Comparison of ENCODE assay signal across 8 cellular contexts in genomic region chr1:39103321-39104157, GRCh38.
A peak's percentile ranks its signal among the peaks of the same experiment; 100 is the strongest.
DNase-seq lines count a peak whose midpoint lies in the region; ATAC-seq and TF ChIP-seq lines count a peak whose summit lies in the region.

No MANE protein-coding gene starts in this region.

- in situ Hi-C loops in ACHN (cut with HindIII; ENCODE audit: low pct_ligation_motif_present, low pct_unique_long_range_greater_than_20kb, low sequenced_read_pairs), result no loop called here

- H3K27ac ChIP-seq in VCaP (peak overlapping the region; percentile 52), foreskin keratinocyte (peak overlapping the region; percentile 99)

- H3K4me3 Mint-ChIP-seq in T-helper 2 cell treated with Interferon-gamma antibody and Interleukin-4, amounts not matched to agents 5 μg/mL and 100 μg/mL, for 36 hours, result peak overlapping the region; percentile 25
- peak overlapping the region; percentile 42 to 69 for H3K4me3 Mint-ChIP-seq in stimulated activated naive B cell treated with anti-CD40 and anti-IgM and Interleukin-4, amounts not matched to agents 10 μg/mL and 1 μg/mL and 100 μg/mL, for 72 hours

- H3K27me3 ChIP-seq in foreskin keratinocyte, result no peaks in the 10 kb centered on the region

- no peak overlapping the region for H3K27ac Mint-ChIP-seq in T-helper 2 cell treated with Interferon-gamma antibody and Interleukin-4, amounts not matched to agents 5 μg/mL and 100 μg/mL, for 36 hours
- peak overlapping the region; percentile 89 for H3K27ac Mint-ChIP-seq in stimulated activated naive B cell treated with anti-CD40 and anti-IgM and Interleukin-4, amounts not matched to agents 10 μg/mL and 1 μg/mL and 100 μg/mL, for 72 hours

- H3K4me1 ChIP-seq in foreskin keratinocyte, result peaks cover 22% of the 10 kb centered on the region

- no peaks in the 10 kb centered on the region for H3K9me3 Mint-ChIP-seq in T-helper 2 cell treated with Interferon-gamma antibody and Interleukin-4, amounts not matched to agents 5 μg/mL and 100 μg/mL, for 36 hours
- no peaks in the 10 kb centered on the region for H3K9me3 Mint-ChIP-seq in stimulated activated naive B cell treated with anti-CD40 and anti-IgM and Interleukin-4, amounts not matched to agents 10 μg/mL and 1 μg/mL and 100 μg/mL, for 72 hours

- DNase-seq in T-helper 2 cell treated with Interferon-gamma antibody and Interleukin-4, amounts not matched to agents 5 μg/mL and 100 μg/mL, for 36 hours (ENCODE audit: low spot score), result no peak
- DNase-seq in T-helper 2 cell (no peak), foreskin keratinocyte (peak; percentile 87 to 94), ACHN (no peak), cerebellar cortex (ENCODE audit: low spot score) (no peak)
- no peak for DNase-seq in stimulated activated naive B cell treated with anti-CD40 and anti-IgM and Interleukin-4, amounts not matched to agents 10 μg/mL and 1 μg/mL and 100 μg/mL, for 72 hours

- H3K36me3 Mint-ChIP-seq in T-helper 2 cell treated with Interferon-gamma antibody and Interleukin-4, amounts not matched to agents 5 μg/mL and 100 μg/mL, for 36 hours (ENCODE audit: low read depth), result no peaks in the 10 kb centered on the region
- H3K36me3 Mint-ChIP-seq in stimulated activated naive B cell treated with anti-CD40 and anti-IgM and Interleukin-4, amounts not matched to agents 10 μg/mL and 1 μg/mL and 100 μg/mL, for 72 hours, result peaks cover 0 to 2% of the 10 kb centered on the region in 2 donors

- TF ChIP-seq CTCF in VCaP (conservative IDR thresholded peaks at IDR 0.05) (no peak), foreskin keratinocyte (conservative IDR thresholded peaks at IDR 0.05) (no peak)

- H3K4me1 Mint-ChIP-seq in T-helper 2 cell treated with Interferon-gamma antibody and Interleukin-4, amounts not matched to agents 5 μg/mL and 100 μg/mL, for 36 hours (ENCODE audit: low read depth), result peaks cover 19% of the 10 kb centered on the region
- H3K4me1 Mint-ChIP-seq in stimulated activated naive B cell treated with anti-CD40 and anti-IgM and Interleukin-4, amounts not matched to agents 10 μg/mL and 1 μg/mL and 100 μg/mL, for 72 hours, result peaks cover 33 to 49% of the 10 kb centered on the region in 2 donors

- peaks cover 16% of the 10 kb centered on the region for H3K27me3 Mint-ChIP-seq in T-helper 2 cell treated with Interferon-gamma antibody and Interleukin-4, amounts not matched to agents 5 μg/mL and 100 μg/mL, for 36 hours (ENCODE audit: low read depth)
- no peaks in the 10 kb centered on the region for H3K27me3 Mint-ChIP-seq in stimulated activated naive B cell treated with anti-CD40 and anti-IgM and Interleukin-4, amounts not matched to agents 10 μg/mL and 1 μg/mL and 100 μg/mL, for 72 hours

- ATAC-seq in foreskin keratinocyte, result peak; percentile 67
- no peak for ATAC-seq in stimulated activated naive B cell treated with anti-CD40 and anti-IgM and Interleukin-4, amounts not matched to agents 10 μg/mL and 1 μg/mL and 100 μg/mL, for 72 hours (replicated peaks)
- no peak for ATAC-seq in HG03571 (IDR thresholded peaks at IDR 0.05; ENCODE audit: unreplicated experiment)

Comparison
In these comparisons a context has a peak if more than half of its experiments do, and no peak if none do; other contexts are left out.
1. DNase-seq: peak in foreskin keratinocyte (2 of 2); none in T-helper 2 cell treated with Interferon-gamma antibody and Interleukin-4, amounts not matched to agents 5 μg/mL and 100 μg/mL, for 36 hours (single experiment), T-helper 2 cell (0 of 5), stimulated activated naive B cell treated with anti-CD40 and anti-IgM and Interleukin-4, amounts not matched to agents 10 μg/mL and 1 μg/mL and 100 μg/mL, for 72 hours (single experiment), ACHN (single experiment) and cerebellar cortex (single experiment).